In genomic region chr14:106844608-106845285, GRCh38 we compare ENCODE assay signal across 8 cellular contexts.
DNase-seq lines count a peak whose midpoint lies in the region; ATAC-seq and TF ChIP-seq lines count a peak whose summit lies in the region.

No MANE protein-coding gene starts in this region.

- H3K27me3 ChIP-seq in right lobe of liver = no peaks in the 10 kb centered on the region

- no peaks in the 10 kb centered on the region for H3K4me1 ChIP-seq in right lobe of liver

- H3K36me3 ChIP-seq in right lobe of liver = no peaks in the 10 kb centered on the region

- no peak for TF ChIP-seq CTCF in right lobe of liver (IDR thresholded peaks at IDR 0.05)

- intact Hi-C loops in right lobe of liver (cut with DNase I) = no loop called here

- peak; percentile 30 for TF ChIP-seq POLR2A in right lobe of liver (IDR thresholded peaks at IDR 0.05)

- H3K27ac ChIP-seq in right lobe of liver = peak overlapping the region; percentile 66 to 89 (median 87)

- WGBS in right lobe of liver (ENCODE audit: insufficient coverage, low coverage, low lambda C conversion rate, missing lambda C conversion rate) = 50% methylated on average over 44 of the region's 56 CpGs

- H3K27ac Mint-ChIP-seq in activated naive CD4-positive, alpha-beta T cell treated with anti-CD3 and anti-CD28 coated beads, Interleukin-2, amount 50 U/mL, for 72 hours = peak overlapping the region; percentile 92 to 94

- no peaks in the 10 kb centered on the region for H3K9me3 ChIP-seq in right lobe of liver

- DNase-seq in SKM-1 (lab: John Stamatoyannopoulos, UW; ENCODE audit: unreplicated experiment) (peak; percentile 55), right lobe of liver (peak; percentile 76 to 89 (median 83)), occipital lobe (lab: John Stamatoyannopoulos, UW) (no peak), NCI-H2171 (lab: John Stamatoyannopoulos, UW) (no peak)
- DNase-seq in activated naive CD4-positive, alpha-beta T cell treated with anti-CD3 and anti-CD28 coated beads, Interleukin-2, amount 50 U/mL, for 72 hours (ENCODE audit: low spot score in 2 of 2) = peak; percentile 56 to 68
- peak; percentile 25 for DNase-seq in stimulated activated CD8-positive, alpha-beta memory T cell treated with anti-CD3 and anti-CD28 coated beads, Interleukin-7, amount 100 ng/mL, for 24 hours (ENCODE audit: low read depth)

- H3K4me3 ChIP-seq in right lobe of liver = peak overlapping the region; percentile 37 to 58 (median 53)

- ATAC-seq in GM18868 (IDR thresholded peaks at IDR 0.05; ENCODE audit: unreplicated experiment) (peak; percentile 44), HG03280 (IDR thresholded peaks at IDR 0.05; ENCODE audit: unreplicated experiment) (peak; percentile 45), right lobe of liver (peak; percentile 76 to 89 (median 81))
- ATAC-seq in activated naive CD4-positive, alpha-beta T cell treated with anti-CD3 and anti-CD28 coated beads, Interleukin-2, amount 50 U/mL, for 72 hours = peak; percentile 65 to 82

- H3K9me3 Mint-ChIP-seq in activated naive CD4-positive, alpha-beta T cell treated with anti-CD3 and anti-CD28 coated beads, Interleukin-2, amount 50 U/mL, for 72 hours = no peaks in the 10 kb centered on the region

- H3K36me3 Mint-ChIP-seq in activated naive CD4-positive, alpha-beta T cell treated with anti-CD3 and anti-CD28 coated beads, Interleukin-2, amount 50 U/mL, for 72 hours = peaks cover 0 to 7% of the 10 kb centered on the region in 2 donors

Comparison
In these comparisons a context has a peak if more than half of its experiments do, and no peak if none do; other contexts are left out.
1. DNase-seq: peak in SKM-1 (single experiment), activated naive CD4-positive, alpha-beta T cell treated with anti-CD3 and anti-CD28 coated beads, Interleukin-2, amount 50 U/mL, for 72 hours (2 of 2), right lobe of liver (3 of 3) and stimulated activated CD8-positive, alpha-beta memory T cell treated with anti-CD3 and anti-CD28 coated beads, Interleukin-7, amount 100 ng/mL, for 24 hours (single experiment); none in occipital lobe (single experiment) and NCI-H2171 (single experiment).
2. Peak in every context shown above with its lines, with median percentiles within 50 percentile points of each other: ATAC-seq.